ENCODE assay signal across 17 cellular contexts in the genomic region with DNA sequence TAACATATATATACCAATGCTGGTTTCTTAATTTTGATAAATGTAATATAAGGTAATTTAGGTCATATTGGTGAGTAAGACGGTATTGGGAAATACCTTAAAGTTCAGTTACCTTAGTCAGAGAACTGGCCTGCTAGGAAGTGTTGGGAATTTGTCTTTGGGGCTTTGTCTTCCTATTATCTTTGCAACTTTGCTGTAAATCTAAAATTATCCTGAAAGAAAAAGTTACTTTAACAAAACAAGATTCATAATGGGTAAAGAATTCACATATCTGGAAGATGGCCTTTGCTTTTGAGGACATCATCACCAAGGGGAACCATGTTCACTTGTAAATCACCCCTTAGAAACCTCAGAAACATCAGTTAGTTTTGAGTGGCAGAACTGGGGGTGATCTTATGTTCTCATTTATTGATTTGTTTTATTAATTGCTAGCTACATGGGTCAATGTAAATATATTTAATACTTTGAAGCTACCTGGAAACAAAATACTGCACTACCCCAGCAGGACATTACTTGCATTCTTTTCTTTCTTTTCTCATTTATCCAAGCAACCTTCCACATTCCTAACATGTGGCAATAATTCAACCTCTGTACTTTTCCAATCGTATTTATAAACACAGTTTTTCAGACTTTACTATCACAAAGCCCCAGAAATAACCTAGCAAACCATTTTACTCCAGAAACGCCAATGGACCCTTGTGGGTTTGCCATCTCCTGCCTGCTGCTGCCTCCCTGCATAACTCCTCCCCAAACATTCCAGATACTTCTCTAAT. TPM values are rescaled to one million over a fixed set of nuclear protein-coding genes. Genes with fewer than 3 reads are reported as not detected.
DNase-seq lines count a peak whose midpoint lies in the region; ATAC-seq, FAIRE-seq and TF ChIP-seq lines count a peak whose summit lies in the region.
"Had no signal": no experiment of that assay in that cellular context is flagged by ENCODE, and none has a peak within 500 bp of the region (broad histone marks: within the 10 kb centered on the region; RNA-seq: fewer than 3 reads in every experiment).

No MANE protein-coding gene starts in this region.

- no peak overlapping the region for H3K23ac ChIP-seq in mesenchymal stem cell (ENCODE audit: low read length in 2 of 2)

- H2BK120ac ChIP-seq in mesenchymal stem cell (ENCODE audit: low read depth, low read length) = no peak overlapping the region

- no peak overlapping the region for H2BK12ac ChIP-seq in mesenchymal stem cell (ENCODE audit: low read length in 2 of 2)

- no peak for ATAC-seq in HG03354 (IDR thresholded peaks at IDR 0.05; ENCODE audit: poor library complexity, severe bottlenecking, unreplicated experiment)
- ATAC-seq: activated CD4-positive, alpha-beta T cell treated with anti-CD3 and anti-CD28 coated beads for 36 hours; activated naive CD4-positive, alpha-beta T cell treated with anti-CD3 and anti-CD28 coated beads, Interleukin-2, amount 50 U/mL, for 72 hours; natural killer cell treated with Interleukin-12 subunit alpha and Interleukin-12 subunit beta and Interleukin-15 and Interleukin-18, amount 100 ng/mL, for 72 hours had no signal

- H3K9me3 ChIP-seq in mesenchymal stem cell (ENCODE audit: control insufficient read depth, low read length) = peaks cover 9% of the 10 kb centered on the region
- H3K9me3 ChIP-seq in BE2C = no peaks in the 10 kb centered on the region; the same call in 1 of the 2 replicates

- H2BK15ac ChIP-seq in mesenchymal stem cell (ENCODE audit: low read depth, poor library complexity, severe bottlenecking) = no peak overlapping the region

- peaks cover 7% of the 10 kb centered on the region for H3K4me1 ChIP-seq in mesenchymal stem cell (ENCODE audit: control insufficient read depth, insufficient read depth, low read depth, low read length)
- H3K4me1 ChIP-seq in BE2C = no peaks in the 10 kb centered on the region

- H3K36me3 ChIP-seq in bronchial epithelial cell (ENCODE audit: control insufficient read depth, insufficient read depth, low read length) (no peaks in the 10 kb centered on the region), mesenchymal stem cell (ENCODE audit: control insufficient read depth in 1 of 2, insufficient read depth in 2 of 2, low read depth in 1 of 2, low read length in 2 of 2) (peaks cover 3 to 4% of the 10 kb centered on the region in 2 experiments), BE2C (no peaks in the 10 kb centered on the region)

- H3K9ac ChIP-seq in mesenchymal stem cell (ENCODE audit: low read length) = no peak overlapping the region

- no peak for FAIRE-seq in bronchial epithelial cell (lab: Jason Lieb, UNC)
- FAIRE-seq: HTR-8/SVneo had no signal

- H2AK5ac ChIP-seq in mesenchymal stem cell (ENCODE audit: low read length, severe bottlenecking) = peak overlapping the region; percentile 79

- H3K4ac ChIP-seq in mesenchymal stem cell (ENCODE audit: low read depth in 1 of 2, low read length in 2 of 2) = no peak overlapping the region

- H3K18ac ChIP-seq in mesenchymal stem cell (ENCODE audit: low read depth in 1 of 2, low read length in 2 of 2) = peak overlapping the region in 1 of 2 experiments; percentile 19

- H3K27ac ChIP-seq in mesenchymal stem cell (ENCODE audit: low read length, poor library complexity, severe bottlenecking) = peak overlapping the region; percentile 89

- H2BK5ac ChIP-seq in mesenchymal stem cell (ENCODE audit: low read depth, low read length, poor library complexity, severe bottlenecking) = no peak overlapping the region

- no peak overlapping the region for H4K8ac ChIP-seq in mesenchymal stem cell (ENCODE audit: low read length)

- TF ChIP-seq CTCF in AG10803 (conservative IDR thresholded peaks at IDR 0.05; ENCODE audit: low read length) = no peak
- TF ChIP-seq CTCF in bronchial epithelial cell (IDR thresholded peaks at IDR 0.05; ENCODE audit: insufficient read depth, low read length, severe bottlenecking) = no peak
- no peak for TF ChIP-seq CTCF in BE2C (IDR thresholded peaks at IDR 0.05; ENCODE audit: low read depth, low read length)

- H3K4me3 ChIP-seq in AG10803 (ENCODE audit: low read length) (no peak overlapping the region), bronchial epithelial cell (ENCODE audit: low read depth, low read length) (no peak overlapping the region), mesenchymal stem cell (ENCODE audit: insufficient read depth in 1 of 2, low read depth in 1 of 2, low read length in 2 of 2) (no peak overlapping the region), BE2C (ENCODE audit: low read depth, low read length) (no peak overlapping the region)

- peak; percentile 82 for DNase-seq in AG10803 (ENCODE audit: low read depth)
- DNase-seq in M059J (ENCODE audit: low read depth) = peak; percentile 69
- peak; percentile 81 for DNase-seq in bronchial epithelial cell (ENCODE audit: low read depth)
- peak; percentile 41 for DNase-seq in mesenchymal stem cell
- no peak for DNase-seq in activated naive CD4-positive, alpha-beta T cell treated with Interleukin-2 at 50 U/mL for 16 hours
- DNase-seq in NCI-H1436 (lab: John Stamatoyannopoulos, UW) = no peak
- no peak for DNase-seq in BE2C
- DNase-seq: activated CD4-positive, alpha-beta T cell treated with anti-CD3 and anti-CD28 coated beads for 36 hours; central memory CD4-positive, alpha-beta T cell; NCI-H1694 treated with DMSO at 0.1 percent for 48 hours; NCI-H446; SIG-M5; T1000 had no signal

- no peak overlapping the region for H4K91ac ChIP-seq in mesenchymal stem cell (ENCODE audit: low read length)

- no peak overlapping the region for H2AFZ ChIP-seq in mesenchymal stem cell (ENCODE audit: low read depth, low read length)

- H3K79me1 ChIP-seq in mesenchymal stem cell (replicated peaks; ENCODE audit: low read length, poor library complexity, severe bottlenecking) = peaks cover 8% of the 10 kb centered on the region

- H3K27me3 ChIP-seq in bronchial epithelial cell (ENCODE audit: control insufficient read depth, insufficient read depth, low read length) (no peaks in the 10 kb centered on the region), mesenchymal stem cell (ENCODE audit: control insufficient read depth in 1 of 2, insufficient read depth in 1 of 2, low read length in 2 of 2) (no peaks in the 10 kb centered on the region), BE2C (no peaks in the 10 kb centered on the region)

- 47% methylated on average over 2 of the region's 3 CpGs for WGBS in mesenchymal stem cell

- H3K4me2 ChIP-seq in mesenchymal stem cell (ENCODE audit: low read length, poor library complexity, severe bottlenecking) = no peak overlapping the region

- H3K14ac ChIP-seq in mesenchymal stem cell (ENCODE audit: low read length in 2 of 2) = no peak overlapping the region

RNA-seq across cellular contexts. Expression of gene GLIS3, which starts 41.4 kb away (rescaled TPM):
- total RNA-seq in M059J (2014; rRNA removed; shearing (Covaris generic)) = 13.8 and 27.9 TPM in 2 replicates
- 1.1 and 1.2 TPM in 2 replicates for total RNA-seq in bronchial epithelial cell
- polyA plus RNA-seq in mesenchymal stem cell (2013, experiment 1 of 2) = 19.0 TPM
- 18.8 TPM for polyA plus RNA-seq in mesenchymal stem cell (2013, experiment 2 of 2)
- not detected for polyA plus RNA-seq in BE2C (2012; ENCODE audit: insufficient read depth, insufficient read length, low read depth)

Comparison
In these comparisons a context has a peak if more than half of its experiments do, and no peak if none do; other contexts are left out.
1. DNase-seq: peak in AG10803 (single experiment), M059J (single experiment), bronchial epithelial cell (single experiment) and mesenchymal stem cell (single experiment); none in activated naive CD4-positive, alpha-beta T cell treated with Interleukin-2 at 50 U/mL for 16 hours (single experiment), NCI-H1436 (single experiment) and BE2C (single experiment).